In the genomic region with DNA sequence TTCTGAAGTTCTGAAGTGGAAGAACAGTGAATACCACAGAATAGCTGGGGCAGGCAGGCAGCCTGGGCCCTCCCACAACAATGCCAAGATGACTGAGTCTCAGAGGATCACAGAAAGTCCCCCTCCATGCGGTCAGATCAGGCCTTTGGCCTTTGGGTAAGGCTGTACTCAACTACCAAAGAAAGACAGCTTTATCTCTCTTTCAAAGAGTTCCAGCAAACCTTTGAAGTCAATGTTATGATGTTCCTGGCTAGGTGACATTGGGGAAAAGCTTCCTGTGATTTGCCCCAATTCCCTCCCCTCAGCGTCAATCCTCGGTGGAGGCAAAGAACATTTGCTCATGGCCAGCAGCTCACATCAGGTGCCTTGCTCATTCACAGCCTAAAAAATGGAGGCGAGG, we compare ENCODE assay signal across 36 cellular contexts.
"Had no signal": no experiment of that assay in that cellular context is flagged by ENCODE, and none has a peak within 500 bp of the region (broad histone marks: within the 10 kb centered on the region; RNA-seq: fewer than 3 reads in every experiment).

No MANE protein-coding gene starts in this region.

- H3K9me3 Mint-ChIP-seq: activated CD4-positive, alpha-beta T cell treated with anti-CD3 and anti-CD28 coated beads, Interleukin-2, amount 10 ng/mL, durations not matched to agents 24 days and 14 days; activated CD8-positive, alpha-beta T cell treated with anti-CD3 and anti-CD28 coated beads for 36 hours; activated naive CD8-positive, alpha-beta T cell treated with anti-CD3 and anti-CD28 coated beads for 36 hours; activated T-cell treated with anti-CD3 and anti-CD28 coated beads, Interleukin-2, amount 50 U/mL, for 72 hours; activated T-helper 17 cell treated with anti-CD3 and anti-CD28 coated beads, Interleukin-2, amount 50 U/mL, for 72 hours; T-helper 1 cell treated with Interleukin-12 subunit alpha and Interleukin-12 subunit beta and Interleukin-4 antibody, amounts not matched to agents 30 μg/mL and 1 μg/mL, for 36 hours had no signal

- H3K36me3 ChIP-seq: cardiac muscle cell had no signal

- FAIRE-seq: TTC549 had no signal

- H3K27ac ChIP-seq: ascending aorta, cardiac muscle cell, Peyer's patch, SJSA1 had no signal

- H3K9me3 ChIP-seq: ascending aorta, Peyer's patch, SJSA1, SK-N-SH had no signal

- H3K4me2 ChIP-seq: SK-N-SH had no signal

- H3K4me3 ChIP-seq: ascending aorta, cardiac muscle cell, Peyer's patch, SJSA1 had no signal

- H3K27me3 ChIP-seq: ascending aorta, cardiac muscle cell, Peyer's patch, SJSA1 had no signal

- H3K9ac ChIP-seq: SK-N-SH had no signal

- H3K27ac Mint-ChIP-seq: activated CD4-positive, alpha-beta T cell treated with anti-CD3 and anti-CD28 coated beads, Interleukin-2, amount 10 ng/mL, durations not matched to agents 24 days and 14 days; activated CD8-positive, alpha-beta T cell treated with anti-CD3 and anti-CD28 coated beads for 36 hours; activated naive CD8-positive, alpha-beta T cell treated with anti-CD3 and anti-CD28 coated beads for 36 hours; activated T-cell treated with anti-CD3 and anti-CD28 coated beads, Interleukin-2, amount 50 U/mL, for 72 hours; activated T-helper 17 cell treated with anti-CD3 and anti-CD28 coated beads, Interleukin-2, amount 50 U/mL, for 72 hours; T-helper 1 cell treated with Interleukin-12 subunit alpha and Interleukin-12 subunit beta and Interleukin-4 antibody, amounts not matched to agents 30 μg/mL and 1 μg/mL, for 36 hours; T-helper 2 cell treated with Interferon-gamma antibody and Interleukin-4, amounts not matched to agents 5 μg/mL and 100 μg/mL, for 36 hours had no signal

- H3K27me3 Mint-ChIP-seq: activated CD4-positive, alpha-beta T cell treated with anti-CD3 and anti-CD28 coated beads, Interleukin-2, amount 10 ng/mL, durations not matched to agents 24 days and 14 days; activated CD8-positive, alpha-beta T cell treated with anti-CD3 and anti-CD28 coated beads for 36 hours; activated naive CD8-positive, alpha-beta T cell treated with anti-CD3 and anti-CD28 coated beads for 36 hours; activated T-helper 17 cell treated with anti-CD3 and anti-CD28 coated beads, Interleukin-2, amount 50 U/mL, for 72 hours; IgD-negative memory B cell had no signal

- ATAC-seq: activated CD8-positive, alpha-beta T cell treated with anti-CD3 and anti-CD28 coated beads for 36 hours; activated T-cell treated with anti-CD3 and anti-CD28 coated beads, Interleukin-2, amount 50 U/mL, for 72 hours; activated T-helper 17 cell treated with anti-CD3 and anti-CD28 coated beads, Interleukin-2, amount 50 U/mL, for 72 hours; PC-3 had no signal

- DNase-seq: activated CD4-positive, alpha-beta T cell treated with anti-CD3 and anti-CD28 coated beads, Interleukin-2, amount 10 ng/mL, durations not matched to agents 24 days and 14 days; activated CD4-positive, alpha-beta T cell treated with anti-CD3 and anti-CD28 coated beads, Interleukin-2, amount 50 U/mL, for 4 hours; activated CD8-positive, alpha-beta T cell treated with anti-CD3 and anti-CD28 coated beads for 36 hours; activated effector memory CD4-positive, alpha-beta T cell treated with anti-CD3 and anti-CD28 coated beads, Interleukin-2, amount 50 U/mL, for 16 hours; activated naive CD4-positive, alpha-beta T cell; activated naive CD4-positive, alpha-beta T cell treated with anti-CD3 and anti-CD28 coated beads, Interleukin-2, amount 50 U/mL, for 16 hours; activated naive CD8-positive, alpha-beta T cell treated with anti-CD3 and anti-CD28 coated beads for 36 hours; activated T-cell treated with anti-CD3 and anti-CD28 coated beads, Interleukin-2, amount 50 U/mL, for 1 hour; activated T-cell treated with anti-CD3 and anti-CD28 coated beads, Interleukin-2, amount 50 U/mL, for 72 hours; amygdala; KG1; MM.1S; MV-4-11; NCI-H1092; NCI-H1436 treated with DMSO at 0.1 percent for 48 hours; NCI-H1694 treated with DMSO at 0.1 percent for 48 hours; NCI-H2029 treated with DMSO at 0.1 percent for 48 hours; NCI-H2107; NCI-H2171; NCI-H510A; NCI-H526; NCI-H748 treated with DMSO at 0.1 percent for 48 hours; NK-92 treated with Interleukin-12 subunit alpha and Interleukin-12 subunit beta, amount 100 ng/mL, for 24 hours; PC-3; Peyer's patch; RPMI8226; SHP77 treated with DMSO at 0.1 percent for 48 hours; SK-N-SH had no signal

- H3K4me3 Mint-ChIP-seq: activated CD4-positive, alpha-beta T cell treated with anti-CD3 and anti-CD28 coated beads, Interleukin-2, amount 10 ng/mL, durations not matched to agents 24 days and 14 days; activated CD8-positive, alpha-beta T cell treated with anti-CD3 and anti-CD28 coated beads for 36 hours; activated naive CD8-positive, alpha-beta T cell treated with anti-CD3 and anti-CD28 coated beads for 36 hours; activated T-cell treated with anti-CD3 and anti-CD28 coated beads, Interleukin-2, amount 50 U/mL, for 72 hours; activated T-helper 17 cell treated with anti-CD3 and anti-CD28 coated beads, Interleukin-2, amount 50 U/mL, for 72 hours; T-helper 1 cell treated with Interleukin-12 subunit alpha and Interleukin-12 subunit beta and Interleukin-4 antibody, amounts not matched to agents 30 μg/mL and 1 μg/mL, for 36 hours; T-helper 2 cell treated with Interferon-gamma antibody and Interleukin-4, amounts not matched to agents 5 μg/mL and 100 μg/mL, for 36 hours had no signal
